Comparison of ENCODE assay signal across 28 cellular contexts in genomic region chr15:69583627-69584026, GRCh38.
A peak's percentile ranks its signal among the peaks of the same experiment; 100 is the strongest.
DNase-seq lines count a peak whose midpoint lies in the region; ATAC-seq, FAIRE-seq and TF ChIP-seq lines count a peak whose summit lies in the region.
"Had no signal": no experiment of that assay in that cellular context is flagged by ENCODE, and none has a peak within 500 bp of the region (broad histone marks: within the 10 kb centered on the region; RNA-seq: fewer than 3 reads in every experiment).

No MANE protein-coding gene starts in this region.

- H3K9me3 ChIP-seq in H1 (ENCODE audit: insufficient read depth in 2 of 2, low read depth in 1 of 2, low read length in 1 of 2), result no peaks in the 10 kb centered on the region
- H3K9me3 ChIP-seq: adrenal gland, MG63, thyroid gland had no signal

- no peak overlapping the region for H2BK5ac ChIP-seq in H1 (ENCODE audit: low read depth, low read length)

- peaks cover 17% of the 10 kb centered on the region for H3K4me1 Mint-ChIP-seq in stimulated activated naive CD8-positive, alpha-beta T cell treated with anti-CD3 and anti-CD28 coated beads, Interleukin-15, amount 100 ng/mL, for 72 hours
- H3K4me1 Mint-ChIP-seq in activated T-helper 17 cell treated with anti-CD3 and anti-CD28 coated beads, Interleukin-2, amount 50 U/mL, for 72 hours, result peaks cover 5% of the 10 kb centered on the region

- no peak overlapping the region for H3K9ac ChIP-seq in H1 (replicated peaks in 1 of 4; ENCODE audit: extremely low read depth in 1 of 4, low read depth in 3 of 4, low read length in 3 of 4)

- CTCF ChIA-PET in H1 (lab: Charles Lee; ENCODE audit: partially characterized antibody), result no interaction called here

- H3K4me3 ChIP-seq in H1 (ENCODE audit: extremely low read depth in 1 of 4, insufficient read depth in 2 of 4, low read depth in 3 of 4, low read length in 4 of 4), result no peak overlapping the region
- H3K4me3 ChIP-seq: adrenal gland, MG63, thyroid gland had no signal

- no peak overlapping the region for H2BK120ac ChIP-seq in H1 (replicated peaks; ENCODE audit: low read depth, low read length)

- no peak overlapping the region for H2BK15ac ChIP-seq in H1 (ENCODE audit: low read length)

- H3K56ac ChIP-seq in H1 (replicated peaks; ENCODE audit: insufficient read length, low read depth, low read length), result no peak overlapping the region

- peaks cover 18% of the 10 kb centered on the region for H3K27me3 Mint-ChIP-seq in stimulated activated naive CD8-positive, alpha-beta T cell treated with anti-CD3 and anti-CD28 coated beads, Interleukin-15, amount 100 ng/mL, for 72 hours
- H3K27me3 Mint-ChIP-seq in activated T-helper 17 cell treated with anti-CD3 and anti-CD28 coated beads, Interleukin-2, amount 50 U/mL, for 72 hours, result no peaks in the 10 kb centered on the region
- H3K27me3 Mint-ChIP-seq: stimulated activated naive CD8-positive, alpha-beta T cell treated with anti-CD3 and anti-CD28 coated beads, Interleukin-15, Interleukin-2, amounts not matched to agents 100 ng/mL and 50 ng/mL, for 24 hours had no signal

- POLR2A ChIA-PET in H1 (lab: Charles Lee; ENCODE audit: partially characterized antibody), result no interaction called here

- peak overlapping the region; percentile 45; the same call in 1 of the 2 replicates for H2AFZ ChIP-seq in H1 (ENCODE audit: low read length)

- no peak overlapping the region for H2BK12ac ChIP-seq in H1 (ENCODE audit: low read depth, low read length)

- H2BK20ac ChIP-seq in H1 (ENCODE audit: low read length), result no peak overlapping the region

- no peak overlapping the region for H4K5ac ChIP-seq in H1 (ENCODE audit: insufficient read length, low read depth, low read length)

- no peak overlapping the region for H3K14ac ChIP-seq in H1 (ENCODE audit: insufficient read length)

- no peak overlapping the region for H3K27ac Mint-ChIP-seq in stimulated activated naive CD8-positive, alpha-beta T cell treated with anti-CD3 and anti-CD28 coated beads, Interleukin-15, amount 100 ng/mL, for 72 hours
- no peak overlapping the region for H3K27ac Mint-ChIP-seq in activated T-helper 17 cell treated with anti-CD3 and anti-CD28 coated beads, Interleukin-2, amount 50 U/mL, for 72 hours
- H3K27ac Mint-ChIP-seq: activated CD8-positive, alpha-beta T cell treated with anti-CD3 and anti-CD28 coated beads, Interleukin-2, amount 10 ng/mL, durations not matched to agents 7 days and 5 days; brain; stimulated activated naive CD8-positive, alpha-beta T cell treated with anti-CD3 and anti-CD28 coated beads, Interleukin-15, Interleukin-2, amounts not matched to agents 100 ng/mL and 50 ng/mL, for 24 hours had no signal

- no peak overlapping the region for H3K18ac ChIP-seq in H1 (ENCODE audit: extremely low read depth, low read length)

- no peaks in the 10 kb centered on the region for H3K36me3 ChIP-seq in H1 (ENCODE audit: control insufficient read depth in 2 of 4, insufficient read depth in 4 of 4, low read length in 3 of 4)
- H3K36me3 ChIP-seq: adrenal gland, MG63, thyroid gland had no signal

- ATAC-seq in stimulated activated naive CD8-positive, alpha-beta T cell treated with anti-CD3 and anti-CD28 coated beads, Interleukin-15, Interleukin-2, amounts not matched to agents 100 U/mL and 50 U/mL, for 24 hours, result peak; percentile 34
- ATAC-seq in stimulated activated naive CD8-positive, alpha-beta T cell treated with anti-CD3 and anti-CD28 coated beads, Interleukin-15, amount 100 ng/mL, for 72 hours, result no peak
- no peak for ATAC-seq in activated T-helper 17 cell treated with anti-CD3 and anti-CD28 coated beads, Interleukin-2, amount 50 U/mL, for 72 hours (replicated peaks)
- no peak for ATAC-seq in HG03469 (IDR thresholded peaks at IDR 0.05; ENCODE audit: unreplicated experiment)
- ATAC-seq: activated CD4-positive, CD25-positive, alpha-beta regulatory T cell treated with anti-CD3 and anti-CD28 coated beads, Interleukin-2, amount 50 U/mL, for 24 hours; activated CD8-positive, alpha-beta T cell treated with anti-CD3 and anti-CD28 coated beads, Interleukin-2, amount 10 ng/mL, durations not matched to agents 7 days and 5 days; activated T-cell treated with anti-CD3 and anti-CD28 coated beads, Interleukin-2, amount 50 U/mL, for 4 hours; left colon; naive thymus-derived CD8-positive, alpha-beta T cell had no signal

- no peak overlapping the region for H3K4me2 ChIP-seq in H1 (ENCODE audit: insufficient read depth in 1 of 2, low read depth in 2 of 2, low read length in 2 of 2)

- no peak for TF ChIP-seq POLR2A in H1 (IDR thresholded peaks at IDR 0.05; ENCODE audit: control extremely low read depth in 1 of 2, low read depth in 2 of 2, low read length in 2 of 2)

- no peak overlapping the region for H2AK5ac ChIP-seq in H1 (ENCODE audit: low read depth, low read length)

- no peaks in the 10 kb centered on the region for H3K9me3 Mint-ChIP-seq in stimulated activated naive CD8-positive, alpha-beta T cell treated with anti-CD3 and anti-CD28 coated beads, Interleukin-15, amount 100 ng/mL, for 72 hours
- no peaks in the 10 kb centered on the region for H3K9me3 Mint-ChIP-seq in activated T-helper 17 cell treated with anti-CD3 and anti-CD28 coated beads, Interleukin-2, amount 50 U/mL, for 72 hours
- H3K9me3 Mint-ChIP-seq: activated T-cell treated with anti-CD3 and anti-CD28 coated beads, Interleukin-2, amount 50 U/mL, for 4 hours; naive thymus-derived CD8-positive, alpha-beta T cell; stimulated activated naive CD8-positive, alpha-beta T cell treated with anti-CD3 and anti-CD28 coated beads, Interleukin-15, Interleukin-2, amounts not matched to agents 100 ng/mL and 50 ng/mL, for 24 hours had no signal

- no peaks in the 10 kb centered on the region for H3K36me3 Mint-ChIP-seq in activated T-helper 17 cell treated with anti-CD3 and anti-CD28 coated beads, Interleukin-2, amount 50 U/mL, for 72 hours (ENCODE audit: low read depth)
- H3K36me3 Mint-ChIP-seq: brain; naive thymus-derived CD8-positive, alpha-beta T cell had no signal

- no peak for DNase-seq in stimulated activated naive CD8-positive, alpha-beta T cell treated with anti-CD3 and anti-CD28 coated beads, Interleukin-15, Interleukin-2, amounts not matched to agents 100 U/mL and 50 U/mL, for 24 hours
- DNase-seq in stimulated activated naive CD8-positive, alpha-beta T cell treated with anti-CD3 and anti-CD28 coated beads, Interleukin-15, amount 100 ng/mL, for 72 hours, result no peak
- DNase-seq in NAMALWA (ENCODE audit: low spot score), result peak; percentile 22
- DNase-seq in H1 (ENCODE audit: low read depth in 1 of 2, low spot score in 2 of 2), result no peak
- DNase-seq in HUDEP-2 (lab: John Stamatoyannopoulos, UW; ENCODE audit: unreplicated experiment in 76 of 76), result no peak
- DNase-seq in DMS114 treated with DMSO at 0.1 percent for 48 hours (lab: John Stamatoyannopoulos, UW; ENCODE audit: unreplicated experiment), result no peak
- DNase-seq: activated CD8-positive, alpha-beta T cell treated with anti-CD3 and anti-CD28 coated beads, Interleukin-2, amount 10 ng/mL, durations not matched to agents 7 days and 5 days; activated naive CD4-positive, alpha-beta T cell; activated T-cell treated with anti-CD3 and anti-CD28 coated beads, Interleukin-2, amount 50 U/mL, for 4 hours; adrenal gland; effector CD4-positive, alpha-beta T cell; left colon; MG63; naive thymus-derived CD8-positive, alpha-beta T cell; NCI-H1694; NCI-H2171; NCI-H524; NK-92 treated with Interleukin-12 subunit alpha and Interleukin-12 subunit beta, amount 100 ng/mL, for 24 hours; retina; RPMI8226; stimulated activated CD4-positive, alpha-beta T cell treated with anti-CD3 and anti-CD28 coated beads, Interleukin-4, amount 100 ng/mL, for 24 hours; thyroid gland had no signal

- FAIRE-seq in H1 (lab: Jason Lieb, UNC), result no peak

- H4K91ac ChIP-seq in H1 (replicated peaks; ENCODE audit: insufficient read length, low read length), result no peak overlapping the region

- no peaks in the 10 kb centered on the region for H3K79me1 ChIP-seq in H1 (ENCODE audit: low read depth, low read length)

- no peak overlapping the region for H4K8ac ChIP-seq in H1 (ENCODE audit: extremely low read depth, insufficient read depth, low read length)

- H3K23ac ChIP-seq in H1 (ENCODE audit: insufficient read length), result no peak overlapping the region

- H3K27me3 ChIP-seq in H1 (replicated peaks in 1 of 4; ENCODE audit: control insufficient read depth in 3 of 4, extremely low read depth in 1 of 4, insufficient read depth in 3 of 4, low read length in 3 of 4), result no peaks in the 10 kb centered on the region
- H3K27me3 ChIP-seq: adrenal gland, MG63, thyroid gland had no signal

- no peak overlapping the region for H3K4me3 Mint-ChIP-seq in stimulated activated naive CD8-positive, alpha-beta T cell treated with anti-CD3 and anti-CD28 coated beads, Interleukin-15, amount 100 ng/mL, for 72 hours
- no peak overlapping the region for H3K4me3 Mint-ChIP-seq in activated T-helper 17 cell treated with anti-CD3 and anti-CD28 coated beads, Interleukin-2, amount 50 U/mL, for 72 hours
- H3K4me3 Mint-ChIP-seq: activated CD8-positive, alpha-beta T cell treated with anti-CD3 and anti-CD28 coated beads, Interleukin-2, amount 10 ng/mL, durations not matched to agents 7 days and 5 days; activated T-cell treated with anti-CD3 and anti-CD28 coated beads, Interleukin-2, amount 50 U/mL, for 4 hours; brain; naive thymus-derived CD8-positive, alpha-beta T cell; stimulated activated naive CD8-positive, alpha-beta T cell treated with anti-CD3 and anti-CD28 coated beads, Interleukin-15, Interleukin-2, amounts not matched to agents 100 ng/mL and 50 ng/mL, for 24 hours had no signal

- no peak overlapping the region for H3K4ac ChIP-seq in H1 (replicated peaks; ENCODE audit: insufficient read length, low read depth, low read length)

- 80% methylated on average over 4 of the region's 4 CpGs; no CpG with 5 or more reads in 1 of the 2 experiments for WGBS in H1 (ENCODE audit: extremely low coverage in 1 of 2, insufficient coverage in 1 of 2, insufficient read length in 1 of 2, insufficient replicate concordance in 2 of 2, low coverage in 1 of 2, low lambda C conversion rate in 2 of 2, missing lambda C conversion rate in 1 of 2), 2 experiments

- no peak for TF ChIP-seq RAD21 in H1 (IDR thresholded peaks at IDR 0.05 in 1 of 2, conservative IDR thresholded peaks at IDR 0.05 in 1 of 2; ENCODE audit: low read depth in 2 of 2, low read length in 2 of 2)

- no peaks in the 10 kb centered on the region for H3K23me2 ChIP-seq in H1 (ENCODE audit: low read depth, low read length)

- H3K4me1 ChIP-seq in H1 (replicated peaks in 1 of 4; ENCODE audit: control insufficient read depth in 3 of 4, insufficient read depth in 4 of 4, low read length in 3 of 4), result no peaks in the 10 kb centered on the region

- H3K27ac ChIP-seq in H1 (ENCODE audit: low read depth, low read length), result no peak overlapping the region
- H3K27ac ChIP-seq: adrenal gland, epithelial cell of prostate had no signal

- no peak for TF ChIP-seq CTCF in H1 (IDR thresholded peaks at IDR 0.05; ENCODE audit: control extremely low read depth in 1 of 3, insufficient read depth in 1 of 3, low read depth in 1 of 3, low read length in 3 of 3)

- no peaks in the 10 kb centered on the region for H4K20me1 ChIP-seq in H1 (replicated peaks in 1 of 2; ENCODE audit: control insufficient read depth in 1 of 2, insufficient read depth in 2 of 2, low read length in 2 of 2)

- no peak for TF ChIP-seq EP300 in H1 (IDR thresholded peaks at IDR 0.05; ENCODE audit: borderline replicate concordance in 1 of 2, low read depth in 2 of 2, low read length in 2 of 2)

- H3K79me2 ChIP-seq in H1 (ENCODE audit: control insufficient read depth in 1 of 2, insufficient read depth in 2 of 2, low read length in 2 of 2), result no peaks in the 10 kb centered on the region
